In the genomic region with DNA sequence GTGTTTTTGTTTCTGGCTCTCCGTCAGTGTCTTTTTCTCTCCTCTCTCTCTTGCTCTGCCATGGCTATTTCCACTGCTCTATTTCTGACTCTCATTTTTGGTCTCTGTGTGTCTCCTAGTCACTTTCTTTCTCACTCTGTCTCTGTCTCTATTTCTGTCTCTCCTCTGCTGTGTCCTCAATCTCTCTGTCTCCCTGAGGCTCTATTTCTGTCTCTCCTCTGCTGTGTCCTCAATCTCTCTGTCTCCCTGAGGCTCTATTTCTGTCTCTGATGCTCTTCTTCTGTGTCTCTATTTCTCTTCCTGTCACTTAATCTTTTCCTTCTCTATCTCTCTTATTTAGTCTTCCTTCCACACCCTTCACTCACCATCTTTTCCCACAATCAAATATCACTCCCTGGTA, we compare ENCODE assay signal across 1 cellular context.
TF ChIP-seq lines count a peak whose summit lies in the region.

No MANE protein-coding gene starts in this region.

TF ChIP-seq in K562, 482 proteins besides CTCF, POLR2A, EP300 and RAD21:
- TF ChIP-seq, protein P1, sequence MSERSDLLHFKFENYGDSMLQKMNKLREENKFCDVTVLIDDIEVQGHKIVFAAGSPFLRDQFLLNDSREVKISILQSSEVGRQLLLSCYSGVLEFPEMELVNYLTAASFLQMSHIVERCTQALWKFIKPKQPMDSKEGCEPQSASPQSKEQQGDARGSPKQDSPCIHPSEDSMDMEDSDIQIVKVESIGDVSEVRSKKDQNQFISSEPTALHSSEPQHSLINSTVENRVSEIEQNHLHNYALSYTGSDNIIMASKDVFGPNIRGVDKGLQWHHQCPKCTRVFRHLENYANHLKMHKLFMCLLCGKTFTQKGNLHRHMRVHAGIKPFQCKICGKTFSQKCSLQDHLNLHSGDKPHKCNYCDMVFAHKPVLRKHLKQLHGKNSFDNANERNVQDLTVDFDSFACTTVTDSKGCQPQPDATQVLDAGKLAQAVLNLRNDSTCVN (CRISPR knock-in tag; IDR thresholded peaks at IDR 0.05) = 0 out of 2 replicates have a peak, but pooled peaks have one; percentile 49
- TF ChIP-seq OTX1 (CRISPR knock-in tag; IDR thresholded peaks at IDR 0.05) (0 out of 2 replicates have a peak, but pooled peaks have one; percentile 64), CHCHD3 (CRISPR knock-in tag; IDR thresholded peaks at IDR 0.05) (no peak), KDM2B (CRISPR knock-in tag; IDR thresholded peaks at IDR 0.05) (no peak), GABPB1 (CRISPR knock-in tag; IDR thresholded peaks at IDR 0.05) (no peak)
- TF ChIP-seq, protein P2, sequence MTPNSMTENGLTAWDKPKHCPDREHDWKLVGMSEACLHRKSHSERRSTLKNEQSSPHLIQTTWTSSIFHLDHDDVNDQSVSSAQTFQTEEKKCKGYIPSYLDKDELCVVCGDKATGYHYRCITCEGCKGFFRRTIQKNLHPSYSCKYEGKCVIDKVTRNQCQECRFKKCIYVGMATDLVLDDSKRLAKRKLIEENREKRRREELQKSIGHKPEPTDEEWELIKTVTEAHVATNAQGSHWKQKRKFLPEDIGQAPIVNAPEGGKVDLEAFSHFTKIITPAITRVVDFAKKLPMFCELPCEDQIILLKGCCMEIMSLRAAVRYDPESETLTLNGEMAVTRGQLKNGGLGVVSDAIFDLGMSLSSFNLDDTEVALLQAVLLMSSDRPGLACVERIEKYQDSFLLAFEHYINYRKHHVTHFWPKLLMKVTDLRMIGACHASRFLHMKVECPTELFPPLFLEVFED (CRISPR knock-in tag; conservative IDR thresholded peaks at IDR 0.05) = 0 out of 2 replicates have a peak, but pooled peaks have one; percentile 56
